ENCODE assay signal across 8 cellular contexts in the genomic region with DNA sequence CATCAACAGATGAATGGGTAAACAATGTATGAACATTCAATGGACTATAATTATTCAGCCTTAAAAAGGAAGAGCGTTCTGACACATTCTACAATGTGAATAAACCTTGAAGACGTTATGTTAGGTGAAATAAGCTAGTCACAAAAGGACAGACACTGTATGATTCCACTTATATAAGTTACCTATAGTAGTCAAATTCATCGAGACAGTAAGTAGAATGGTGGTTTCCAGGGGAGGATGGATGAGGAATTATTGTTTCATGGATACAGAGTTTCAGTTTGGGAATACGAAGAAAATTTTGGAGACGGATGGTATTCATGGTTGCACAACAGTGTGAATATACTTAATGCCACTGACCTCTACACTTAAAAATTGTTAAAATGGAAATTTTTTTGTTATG.
"Had no signal": no experiment of that assay in that cellular context is flagged by ENCODE, and none has a peak within 500 bp of the region (broad histone marks: within the 10 kb centered on the region; RNA-seq: fewer than 3 reads in every experiment).

No MANE protein-coding gene starts in this region.

- H3K4me3 ChIP-seq: GM23248, GM23338, HAP-1 had no signal

- DNase-seq: GM23248, GOT3, H7, H9, HCEC 1CT, HFFc6 had no signal

- H3K9me3 ChIP-seq: HAP-1 had no signal

- H3K36me3 ChIP-seq: HAP-1 had no signal

- H3K27ac ChIP-seq: GM23248 had no signal

- H3K4me1 ChIP-seq: HAP-1 had no signal
